In the genomic region with DNA sequence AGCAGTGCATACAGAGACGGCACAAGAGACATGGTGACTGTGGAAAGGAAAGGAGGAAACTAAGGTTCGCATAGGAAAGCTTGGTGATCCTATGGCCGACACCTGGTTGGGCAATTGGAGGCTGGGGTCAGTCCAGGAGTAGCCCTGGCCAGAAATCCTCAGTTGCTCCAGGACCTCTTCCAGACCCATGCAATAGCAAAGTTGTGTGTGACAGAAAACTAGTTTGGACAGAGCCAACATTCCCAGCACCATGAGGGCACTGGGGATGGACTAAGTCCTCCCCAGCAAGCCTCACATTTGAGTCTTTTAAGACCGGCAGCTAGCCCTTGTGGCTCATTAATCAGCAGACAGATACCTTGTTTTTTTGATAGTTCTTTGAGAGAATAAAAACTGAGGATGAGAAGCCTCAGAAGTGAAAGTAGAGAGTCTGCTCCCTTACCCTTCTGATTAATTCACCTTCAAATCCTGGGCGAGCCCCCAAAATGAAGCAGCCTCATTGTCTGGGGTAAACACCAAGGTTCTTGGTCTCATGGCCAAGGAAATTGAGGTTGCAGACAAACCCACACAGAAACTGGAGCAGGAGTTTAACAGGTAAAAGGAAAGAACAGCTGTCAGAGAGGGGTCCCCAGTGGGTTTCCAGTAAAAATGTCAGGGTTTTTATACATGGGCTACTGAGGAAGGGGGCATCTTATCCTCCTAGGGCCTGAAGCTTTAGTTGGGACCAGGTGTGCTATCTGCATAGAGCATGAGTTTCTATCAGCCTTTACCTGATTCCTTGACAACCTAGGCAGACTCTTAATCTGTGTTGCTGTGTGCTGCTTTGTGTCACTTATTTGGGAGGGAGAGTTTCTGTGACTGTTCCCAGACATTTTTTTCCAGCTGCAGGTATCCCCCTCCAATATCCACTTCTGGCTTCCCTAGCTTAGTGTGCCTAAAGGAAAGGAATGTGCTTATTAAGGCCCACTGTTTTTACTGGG, we compare ENCODE assay signal across 10 cellular contexts.
DNase-seq lines count a peak whose midpoint lies in the region; ATAC-seq and TF ChIP-seq lines count a peak whose summit lies in the region.
"Had no signal": no experiment of that assay in that cellular context is flagged by ENCODE, and none has a peak within 500 bp of the region (broad histone marks: within the 10 kb centered on the region; RNA-seq: fewer than 3 reads in every experiment).

No MANE protein-coding gene starts in this region.

- H3K9me3 ChIP-seq in SU-DHL-6 (ENCODE audit: insufficient read depth, low read length) (peaks cover 37% of the 10 kb centered on the region; the same call in 1 of the 2 replicates), adipocyte (ENCODE audit: control insufficient read depth, low read length) (peaks cover 36% of the 10 kb centered on the region)

- TF ChIP-seq CTCF in SU-DHL-6 (IDR thresholded peaks at IDR 0.05; ENCODE audit: insufficient read depth, low read length, poor library complexity, severe bottlenecking): no peak

- H3K9ac ChIP-seq in SU-DHL-6 (ENCODE audit: low read length): no peak overlapping the region
- peak overlapping the region; percentile 44 for H3K9ac ChIP-seq in adipocyte (ENCODE audit: low read length)

- no peaks in the 10 kb centered on the region for H3K79me2 ChIP-seq in SU-DHL-6 (ENCODE audit: insufficient read depth, low read length)

- DNase-seq in adipocyte (ENCODE audit: low read depth) (no peak), glomerular visceral epithelial cell (ENCODE audit: extremely low spot score) (no peak), GM19240 (ENCODE audit: insufficient read length, low spot score) (no peak), retina (no peak), pons (ENCODE audit: low spot score) (no peak)
- peak; percentile 55 to 58 for DNase-seq in stimulated activated CD4-positive, alpha-beta T cell treated with anti-CD3 and anti-CD28 coated beads, Interleukin-2, amount 100 ng/mL, for 24 hours
- DNase-seq: NCI-H774, spleen had no signal

- H3K27me3 ChIP-seq in SU-DHL-6 (ENCODE audit: low read length) (no peaks in the 10 kb centered on the region), adipocyte (replicated peaks; ENCODE audit: control insufficient read depth, insufficient read depth, low read length) (no peaks in the 10 kb centered on the region)
- H3K27me3 ChIP-seq: spleen had no signal

- no peaks in the 10 kb centered on the region for H4K20me1 ChIP-seq in SU-DHL-6 (ENCODE audit: low read depth, low read length)

- H3K4me2 ChIP-seq in SU-DHL-6 (ENCODE audit: low read depth, low read length, poor library complexity, severe bottlenecking): no peak overlapping the region

- H3K27ac ChIP-seq in SU-DHL-6 (ENCODE audit: low read depth, low read length): peak overlapping the region; percentile 50

- ATAC-seq in GM19351 (IDR thresholded peaks at IDR 0.05; ENCODE audit: unreplicated experiment): peak; percentile 42

- H3K36me3 ChIP-seq in SU-DHL-6 (ENCODE audit: low read length): peaks cover 45% of the 10 kb centered on the region
- peaks cover 47% of the 10 kb centered on the region for H3K36me3 ChIP-seq in adipocyte (ENCODE audit: control insufficient read depth, insufficient read depth, low read length, severe bottlenecking)

- H3K9me2 ChIP-seq in SU-DHL-6 (replicated peaks; ENCODE audit: insufficient read depth, low read length): no peaks in the 10 kb centered on the region

- H3K4me1 ChIP-seq in adipocyte (ENCODE audit: control insufficient read depth, insufficient read depth, low read length): peaks cover 25% of the 10 kb centered on the region

- H3K4me3 ChIP-seq in SU-DHL-6 (ENCODE audit: insufficient read depth, low read length, poor library complexity, severe bottlenecking) (no peak overlapping the region), adipocyte (ENCODE audit: low read length) (no peak overlapping the region)
- H3K4me3 ChIP-seq: spleen had no signal

- no peak overlapping the region for H2AFZ ChIP-seq in SU-DHL-6 (ENCODE audit: low read depth, low read length, severe bottlenecking)

- peaks cover 54% of the 10 kb centered on the region for H3F3A ChIP-seq in SU-DHL-6 (ENCODE audit: insufficient read depth)

Comparison
In these comparisons a context has a peak if more than half of its experiments do, and no peak if none do; other contexts are left out.
1. DNase-seq: peak in stimulated activated CD4-positive, alpha-beta T cell treated with anti-CD3 and anti-CD28 coated beads, Interleukin-2, amount 100 ng/mL, for 24 hours (2 of 2); none in adipocyte (single experiment), glomerular visceral epithelial cell (single experiment), GM19240 (single experiment), retina (single experiment) and pons (single experiment).